1 cellular context compared by ENCODE assay signal in the genomic region with DNA sequence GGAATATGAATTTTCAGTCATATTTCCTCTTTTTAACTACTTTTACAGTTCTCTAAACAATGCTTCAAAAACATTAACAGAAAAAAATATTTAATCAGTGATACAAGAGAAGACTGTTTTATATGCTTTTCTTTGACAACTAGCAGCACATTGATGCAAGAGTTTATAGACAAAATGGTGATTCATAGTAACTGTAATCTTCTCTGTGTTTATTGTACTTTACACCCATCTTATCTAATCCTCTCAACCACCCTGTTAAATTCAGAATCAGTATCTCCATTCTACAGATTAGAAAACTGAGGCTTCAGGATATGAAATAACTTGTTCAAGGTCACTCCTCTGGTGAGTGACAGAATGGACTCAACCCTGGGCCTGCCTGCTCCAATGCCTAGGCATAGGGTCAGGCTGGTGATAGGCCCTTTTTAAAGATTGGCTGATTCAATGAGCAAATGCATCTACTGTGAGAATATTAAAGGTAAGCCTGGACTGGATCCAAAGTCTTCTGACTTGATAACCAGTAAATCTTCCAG.
TF ChIP-seq lines count a peak whose summit lies in the region.

No MANE protein-coding gene starts in this region.

TF ChIP-seq in GM23338, 12 proteins besides CTCF, POLR2A, EP300 and RAD21 (continued from another document):
- TF ChIP-seq, protein P1, sequence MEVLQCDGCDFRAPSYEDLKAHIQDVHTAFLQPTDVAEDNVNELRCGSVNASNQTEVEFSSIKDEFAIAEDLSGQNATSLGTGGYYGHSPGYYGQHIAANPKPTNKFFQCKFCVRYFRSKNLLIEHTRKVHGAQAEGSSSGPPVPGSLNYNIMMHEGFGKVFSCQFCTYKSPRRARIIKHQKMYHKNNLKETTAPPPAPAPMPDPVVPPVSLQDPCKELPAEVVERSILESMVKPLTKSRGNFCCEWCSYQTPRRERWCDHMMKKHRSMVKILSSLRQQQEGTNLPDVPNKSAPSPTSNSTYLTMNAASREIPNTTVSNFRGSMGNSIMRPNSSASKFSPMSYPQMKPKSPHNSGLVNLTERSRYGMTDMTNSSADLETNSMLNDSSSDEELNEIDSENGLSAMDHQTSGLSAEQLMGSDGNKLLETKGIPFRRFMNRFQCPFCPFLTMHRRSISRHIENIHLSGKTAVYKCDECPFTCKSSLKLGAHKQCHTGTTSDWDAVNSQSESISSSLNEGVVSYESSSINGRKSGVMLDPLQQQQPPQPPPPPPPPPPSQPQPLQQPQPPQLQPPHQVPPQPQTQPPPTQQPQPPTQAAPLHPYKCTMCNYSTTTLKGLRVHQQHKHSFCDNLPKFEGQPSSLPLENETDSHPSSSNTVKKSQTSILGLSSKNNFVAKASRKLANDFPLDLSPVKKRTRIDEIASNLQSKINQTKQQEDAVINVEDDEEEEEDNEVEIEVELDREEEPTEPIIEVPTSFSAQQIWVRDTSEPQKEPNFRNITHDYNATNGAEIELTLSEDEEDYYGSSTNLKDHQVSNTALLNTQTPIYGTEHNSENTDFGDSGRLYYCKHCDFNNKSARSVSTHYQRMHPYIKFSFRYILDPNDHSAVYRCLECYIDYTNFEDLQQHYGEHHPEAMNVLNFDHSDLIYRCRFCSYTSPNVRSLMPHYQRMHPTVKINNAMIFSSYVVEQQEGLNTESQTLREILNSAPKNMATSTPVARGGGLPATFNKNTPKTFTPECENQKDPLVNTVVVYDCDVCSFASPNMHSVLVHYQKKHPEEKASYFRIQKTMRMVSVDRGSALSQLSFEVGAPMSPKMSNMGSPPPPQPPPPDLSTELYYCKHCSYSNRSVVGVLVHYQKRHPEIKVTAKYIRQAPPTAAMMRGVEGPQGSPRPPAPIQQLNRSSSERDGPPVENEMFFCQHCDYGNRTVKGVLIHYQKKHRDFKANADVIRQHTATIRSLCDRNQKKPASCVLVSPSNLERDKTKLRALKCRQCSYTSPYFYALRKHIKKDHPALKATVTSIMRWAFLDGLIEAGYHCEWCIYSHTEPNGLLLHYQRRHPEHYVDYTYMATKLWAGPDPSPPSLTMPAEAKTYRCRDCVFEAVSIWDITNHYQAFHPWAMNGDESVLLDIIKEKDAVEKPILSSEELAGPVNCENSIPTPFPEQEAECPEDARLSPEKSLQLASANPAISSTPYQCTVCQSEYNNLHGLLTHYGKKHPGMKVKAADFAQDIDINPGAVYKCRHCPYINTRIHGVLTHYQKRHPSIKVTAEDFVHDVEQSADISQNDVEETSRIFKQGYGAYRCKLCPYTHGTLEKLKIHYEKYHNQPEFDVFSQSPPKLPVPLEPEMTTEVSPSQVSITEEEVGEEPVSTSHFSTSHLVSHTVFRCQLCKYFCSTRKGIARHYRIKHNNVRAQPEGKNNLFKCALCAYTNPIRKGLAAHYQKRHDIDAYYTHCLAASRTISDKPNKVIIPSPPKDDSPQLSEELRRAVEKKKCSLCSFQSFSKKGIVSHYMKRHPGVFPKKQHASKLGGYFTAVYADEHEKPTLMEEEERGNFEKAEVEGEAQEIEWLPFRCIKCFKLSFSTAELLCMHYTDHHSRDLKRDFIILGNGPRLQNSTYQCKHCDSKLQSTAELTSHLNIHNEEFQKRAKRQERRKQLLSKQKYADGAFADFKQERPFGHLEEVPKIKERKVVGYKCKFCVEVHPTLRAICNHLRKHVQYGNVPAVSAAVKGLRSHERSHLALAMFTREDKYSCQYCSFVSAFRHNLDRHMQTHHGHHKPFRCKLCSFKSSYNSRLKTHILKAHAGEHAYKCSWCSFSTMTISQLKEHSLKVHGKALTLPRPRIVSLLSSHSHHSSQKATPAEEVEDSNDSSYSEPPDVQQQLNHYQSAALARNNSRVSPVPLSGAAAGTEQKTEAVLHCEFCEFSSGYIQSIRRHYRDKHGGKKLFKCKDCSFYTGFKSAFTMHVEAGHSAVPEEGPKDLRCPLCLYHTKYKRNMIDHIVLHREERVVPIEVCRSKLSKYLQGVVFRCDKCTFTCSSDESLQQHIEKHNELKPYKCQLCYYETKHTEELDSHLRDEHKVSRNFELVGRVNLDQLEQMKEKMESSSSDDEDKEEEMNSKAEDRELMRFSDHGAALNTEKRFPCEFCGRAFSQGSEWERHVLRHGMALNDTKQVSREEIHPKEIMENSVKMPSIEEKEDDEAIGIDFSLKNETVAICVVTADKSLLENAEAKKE (CRISPR knock-in tag; IDR thresholded peaks at IDR 0.05): no peak
- no peak for TF ChIP-seq STAT1 (IDR thresholded peaks at IDR 0.05; ENCODE audit: unreplicated experiment)
TF ChIP-seq in GM23338: peak in this region for 0.
